In genomic region chr15:66253296-66253642, GRCh38 we compare ENCODE assay signal across 10 cellular contexts. TPM values are rescaled to one million over a fixed set of nuclear protein-coding genes. Genes with fewer than 3 reads are reported as not detected.
DNase-seq lines count a peak whose midpoint lies in the region; ATAC-seq and TF ChIP-seq lines count a peak whose summit lies in the region.
"Had no signal": no experiment of that assay in that cellular context is flagged by ENCODE, and none has a peak within 500 bp of the region (broad histone marks: within the 10 kb centered on the region; RNA-seq: fewer than 3 reads in every experiment).

No MANE protein-coding gene starts in this region.

- intact Hi-C loops in CD8-positive, alpha-beta T cell (cut with DNase I, micrococcal nuclease): loop anchor here (2.0 kb wide), 1 partner anchor 34 kb away; no protein-coding TSS in a partner anchor

- no peak for ATAC-seq in CD8-positive, alpha-beta T cell
- ATAC-seq in HG02610 (IDR thresholded peaks at IDR 0.05; ENCODE audit: unreplicated experiment) (no peak), HG03439 (IDR thresholded peaks at IDR 0.05; ENCODE audit: unreplicated experiment) (no peak)

- no peaks in the 10 kb centered on the region for H3K9me2 ChIP-seq in OCI-LY1 (ENCODE audit: low read depth, low read length)

- H3K36me3 Mint-ChIP-seq in CD8-positive, alpha-beta T cell: no peaks in the 10 kb centered on the region

- DNase-seq in CD8-positive, alpha-beta T cell: no peak
- no peak for DNase-seq in OCI-M2 (lab: John Stamatoyannopoulos, UW; ENCODE audit: unreplicated experiment)
- DNase-seq in NCI-H226: no peak

- POLR2A ChIA-PET in CD8-positive, alpha-beta T cell (lab: Charles Lee): no interaction called here

- H4K20me1 ChIP-seq in OCI-LY1 (ENCODE audit: insufficient read depth, low read length): no peaks in the 10 kb centered on the region

- peak overlapping the region; percentile 69 for H3K4me3 ChIP-seq in CD8-positive, alpha-beta T cell (ENCODE audit: low read depth, low read length)
- H3K4me3 ChIP-seq in OCI-LY1 (ENCODE audit: low read depth, low read length, poor library complexity, severe bottlenecking) (peak overlapping the region; percentile 61), esophagus (ENCODE audit: low read depth in 1 of 2, low read length in 2 of 2) (peak overlapping the region; percentile 41 to 44), parathyroid adenoma (ENCODE audit: low read depth, low read length) (peak overlapping the region; percentile 17)

- CTCF ChIA-PET in CD8-positive, alpha-beta T cell (lab: Charles Lee): no interaction called here

- H3K4me2 ChIP-seq in OCI-LY1 (ENCODE audit: low read length) (peak overlapping the region; percentile 86), parathyroid adenoma (ENCODE audit: low read length) (peak overlapping the region; percentile 87)

- H3K4me1 Mint-ChIP-seq in CD8-positive, alpha-beta T cell (ENCODE audit: low read depth): peaks cover 22% of the 10 kb centered on the region

- 1% methylated on average over 36 to 39 of the region's 39 CpGs for WGBS in esophagus, 2 donors

- peaks cover 40% of the 10 kb centered on the region for H3K27me3 ChIP-seq in CD8-positive, alpha-beta T cell (ENCODE audit: insufficient read depth, low read length)
- peaks cover 18% of the 10 kb centered on the region; the same call in 1 of the 2 replicates for H3K27me3 ChIP-seq in OCI-LY1 (ENCODE audit: insufficient read depth, low read length)
- peaks cover 3 to 28% of the 10 kb centered on the region in 2 donors for H3K27me3 ChIP-seq in esophagus (ENCODE audit: control insufficient read depth in 1 of 2, insufficient read depth in 2 of 2, low read length in 2 of 2)
- no peaks in the 10 kb centered on the region for H3K27me3 ChIP-seq in parathyroid adenoma (ENCODE audit: control insufficient read depth, insufficient read depth, low read length)

- H3K36me3 ChIP-seq in CD8-positive, alpha-beta T cell (ENCODE audit: insufficient read depth, low read length): no peaks in the 10 kb centered on the region
- H3K36me3 ChIP-seq in OCI-LY1 (ENCODE audit: insufficient read depth, low read length) (no peaks in the 10 kb centered on the region), esophagus (ENCODE audit: control insufficient read depth in 2 of 2, insufficient read depth in 2 of 2, low read length in 1 of 2) (no peaks in the 10 kb centered on the region), parathyroid adenoma (ENCODE audit: control insufficient read depth, insufficient read depth, low read length) (no peaks in the 10 kb centered on the region)
- H3K36me3 ChIP-seq: adrenal gland had no signal

- H3K9ac ChIP-seq in OCI-LY1 (ENCODE audit: low read length): no peak overlapping the region; the same call in 1 of the 2 replicates
- no peak overlapping the region for H3K9ac ChIP-seq in parathyroid adenoma

- H3K9me3 Mint-ChIP-seq in CD8-positive, alpha-beta T cell: no peaks in the 10 kb centered on the region
- H3K9me3 Mint-ChIP-seq: memory B cell had no signal

- H3K27ac ChIP-seq in CD8-positive, alpha-beta T cell (ENCODE audit: low read depth, low read length): no peak overlapping the region
- H3K27ac ChIP-seq in OCI-LY1 (ENCODE audit: low read depth, low read length, poor library complexity, severe bottlenecking): no peak overlapping the region
- H3K27ac ChIP-seq in esophagus (ENCODE audit: low read depth in 2 of 2, low read length in 1 of 2): no peak overlapping the region
- H3K27ac ChIP-seq in parathyroid adenoma: no peak overlapping the region
- H3K27ac ChIP-seq: adrenal gland had no signal

- H3K9me3 ChIP-seq in CD8-positive, alpha-beta T cell (ENCODE audit: low read length): no peaks in the 10 kb centered on the region
- H3K9me3 ChIP-seq in OCI-LY1 (ENCODE audit: low read length) (no peaks in the 10 kb centered on the region), esophagus (ENCODE audit: control insufficient read depth in 2 of 2, insufficient read depth in 1 of 2, low read depth in 1 of 2, low read length in 1 of 2) (peaks cover 0 to 4% of the 10 kb centered on the region in 2 donors), parathyroid adenoma (ENCODE audit: control insufficient read depth, low read length) (no peaks in the 10 kb centered on the region)
- H3K9me3 ChIP-seq: adrenal gland had no signal

- H3F3A ChIP-seq in OCI-LY1 (ENCODE audit: insufficient read depth, low read length): no peaks in the 10 kb centered on the region; the same call in 1 of the 2 replicates

- H3K4me1 ChIP-seq in CD8-positive, alpha-beta T cell (ENCODE audit: insufficient read depth, low read length): peaks cover 18% of the 10 kb centered on the region
- H3K4me1 ChIP-seq in OCI-LY1 (ENCODE audit: insufficient read depth, low read length, severe bottlenecking) (peaks cover 13% of the 10 kb centered on the region), esophagus (ENCODE audit: control insufficient read depth in 2 of 2, insufficient read depth in 2 of 2, low read length in 1 of 2) (peaks cover 0 to 3% of the 10 kb centered on the region in 2 donors), parathyroid adenoma (no peaks in the 10 kb centered on the region)

- TF ChIP-seq CTCF in CD8-positive, alpha-beta T cell (IDR thresholded peaks at IDR 0.05): no peak
- TF ChIP-seq CTCF in OCI-LY1 (IDR thresholded peaks at IDR 0.05; ENCODE audit: low read length) (no peak), parathyroid adenoma (IDR thresholded peaks at IDR 0.05) (no peak)

- peak overlapping the region; percentile 75 for H3K4me3 Mint-ChIP-seq in CD8-positive, alpha-beta T cell

- H3K79me2 ChIP-seq in OCI-LY1 (ENCODE audit: insufficient read depth, low read length): no peaks in the 10 kb centered on the region
- no peaks in the 10 kb centered on the region for H3K79me2 ChIP-seq in parathyroid adenoma

- no peak overlapping the region for H2AFZ ChIP-seq in OCI-LY1 (ENCODE audit: low read length)
- H2AFZ ChIP-seq in parathyroid adenoma: peak overlapping the region; percentile 68

- H3K27me3 Mint-ChIP-seq in CD8-positive, alpha-beta T cell (ENCODE audit: low read depth): peaks cover 63% of the 10 kb centered on the region

- no peak overlapping the region for H3K27ac Mint-ChIP-seq in CD8-positive, alpha-beta T cell

RNA-seq across cellular contexts. Expression of gene MEGF11, which starts 0.3 kb away (rescaled TPM):
- not detected for total RNA-seq in CD8-positive, alpha-beta T cell
- polyA plus RNA-seq in esophagus: not detected

RNA-seq across cellular contexts. Expression of gene DIS3L, which starts 40.1 kb away (rescaled TPM):
- total RNA-seq in CD8-positive, alpha-beta T cell: 10 to 100 TPM; 16.6 to 18.8 TPM
- 1 to 10 TPM; 7.1 to 9.4 TPM for polyA plus RNA-seq in esophagus

Comparison
In these comparisons a context has a peak if more than half of its experiments do, and no peak if none do; other contexts are left out.
1. H3K4me3 ChIP-seq: peak in every context shown above with its lines; median percentile 69 in CD8-positive, alpha-beta T cell; 61 in OCI-LY1; 42 in esophagus; 17 in parathyroid adenoma.